Comparison of ENCODE assay signal across 14 cellular contexts in genomic region chr2:230687498-230687897, GRCh38. TPM values are rescaled to one million over a fixed set of nuclear protein-coding genes. Genes with fewer than 3 reads are reported as not detected.
DNase-seq lines count a peak whose midpoint lies in the region; ATAC-seq and TF ChIP-seq lines count a peak whose summit lies in the region.
"Had no signal": no experiment of that assay in that cellular context is flagged by ENCODE, and none has a peak within 500 bp of the region (broad histone marks: within the 10 kb centered on the region; RNA-seq: fewer than 3 reads in every experiment).

No MANE protein-coding gene starts in this region.

- H3K4me2 ChIP-seq in mammary epithelial cell (ENCODE audit: insufficient read depth, low read depth, low read length) = no peak overlapping the region

- intact Hi-C loops in mammary epithelial cell (cut with micrococcal nuclease) = loop anchor here (10.0 kb wide), 1 partner anchor 273 kb away; the partner anchor contains the start of gene SP100
- intact Hi-C loops in body of pancreas (cut with DNase I) = no loop called here

- H3K36me3 ChIP-seq in mammary epithelial cell (ENCODE audit: insufficient read depth, low read length) = no peaks in the 10 kb centered on the region
- H3K36me3 ChIP-seq in mesodermal cell (ENCODE audit: control insufficient read depth, insufficient read depth, low read length) = no peaks in the 10 kb centered on the region
- H3K36me3 ChIP-seq in body of pancreas (replicated peaks in 1 of 2; ENCODE audit: insufficient read depth in 1 of 2, low read depth in 2 of 2) = no peaks in the 10 kb centered on the region
- H3K36me3 ChIP-seq: esophagus squamous epithelium had no signal

- CTCF ChIA-PET in mammary epithelial cell (lab: Charles Lee; ENCODE audit: low non-redundant PET) = no interaction called here

- in situ Hi-C loops in mammary epithelial cell (cut with MboI; ENCODE audit: low sequenced_read_pairs in 2 of 2) = no loop called here

- dilution Hi-C loops in mammary epithelial cell (cut with HindIII; ENCODE audit: low sequenced_read_pairs) = no loop called here

- H3K9me3 ChIP-seq in mammary epithelial cell (replicated peaks; ENCODE audit: insufficient read depth, low read length) (no peaks in the 10 kb centered on the region), mesodermal cell (ENCODE audit: control insufficient read depth, low read length) (no peaks in the 10 kb centered on the region), body of pancreas (no peaks in the 10 kb centered on the region)
- H3K9me3 ChIP-seq: esophagus squamous epithelium had no signal

- H3K27ac ChIP-seq in mammary epithelial cell (ENCODE audit: insufficient read depth, low read depth, low read length) = peak overlapping the region; percentile 17
- H3K27ac ChIP-seq in mesodermal cell (ENCODE audit: low read depth, low read length, severe bottlenecking) = peak overlapping the region; percentile 5
- H3K27ac ChIP-seq in body of pancreas = no peak overlapping the region
- H3K27ac ChIP-seq: esophagus squamous epithelium had no signal

- H3K4me3 ChIP-seq in mammary epithelial cell (replicated peaks in 1 of 3; ENCODE audit: insufficient read depth in 1 of 3, low read depth in 2 of 3, low read length in 3 of 3) = no peak overlapping the region
- H3K4me3 ChIP-seq in mesodermal cell (ENCODE audit: extremely low read depth, insufficient read depth, low read length, poor library complexity, severe bottlenecking) = no peak overlapping the region
- no peak overlapping the region for H3K4me3 ChIP-seq in body of pancreas
- H3K4me3 ChIP-seq: esophagus squamous epithelium had no signal

- no peak for ATAC-seq in body of pancreas

- H3K79me2 ChIP-seq in mammary epithelial cell (ENCODE audit: insufficient read depth, low read length) = no peaks in the 10 kb centered on the region

- BruUV-seq in mammary epithelial cell (replicated peaks; lab: Mats Ljungman, UMichigan) = no TSS peak

- DNase-seq in AG20443 (ENCODE audit: low spot score) = peak; percentile 40
- DNase-seq in LoVo (ENCODE audit: low spot score) = peak; percentile 60
- peak; percentile 68 for DNase-seq in mammary epithelial cell
- DNase-seq in NCI-H446 treated with DMSO at 0.1 percent for 48 hours (lab: John Stamatoyannopoulos, UW) = no peak
- DNase-seq in body of pancreas = no peak
- DNase-seq in Kasumi-1 (lab: John Stamatoyannopoulos, UW) = no peak
- DNase-seq in HPDE6-E6E7 (ENCODE audit: extremely low spot score) = no peak
- DNase-seq: activated T-cell treated with anti-CD3 and anti-CD28 coated beads, Interleukin-2, amount 50 U/mL, for 1 hour; AML-193; esophagus squamous epithelium; GF-D8; NCI-H524 treated with DMSO at 0.1 percent for 48 hours; SHP77 had no signal

- H2AFZ ChIP-seq in mammary epithelial cell (ENCODE audit: low read depth, low read length) = peak overlapping the region; percentile 9

- no peak overlapping the region for H3K9ac ChIP-seq in mammary epithelial cell (ENCODE audit: insufficient read depth, low read length)

- WGBS in mammary epithelial cell (ENCODE audit: low coverage, missing lambda C conversion rate) = 58% methylated on average over 5 of the region's 5 CpGs
- WGBS in mesodermal cell (ENCODE audit: insufficient coverage in 2 of 2), 2 experiments = 76 to 79% methylated on average over 4 to 5 of the region's 5 CpGs
- WGBS in body of pancreas, 2 donors = 59 to 60% methylated on average over 5 of the region's 5 CpGs

- H3K27me3 ChIP-seq in mammary epithelial cell (ENCODE audit: insufficient read depth, low read length) = no peaks in the 10 kb centered on the region
- no peaks in the 10 kb centered on the region for H3K27me3 ChIP-seq in body of pancreas
- H3K27me3 ChIP-seq: esophagus squamous epithelium had no signal

- H3K4me1 ChIP-seq in mammary epithelial cell (ENCODE audit: insufficient read depth, low read length) (peaks cover 60% of the 10 kb centered on the region), mesodermal cell (ENCODE audit: control insufficient read depth, insufficient read depth, low read length, poor library complexity, severe bottlenecking) (peaks cover 33% of the 10 kb centered on the region), body of pancreas (no peaks in the 10 kb centered on the region)

- no peaks in the 10 kb centered on the region for H4K20me1 ChIP-seq in mammary epithelial cell (ENCODE audit: insufficient read depth, low read length)

- TF ChIP-seq POLR2A in body of pancreas (IDR thresholded peaks at IDR 0.05) = no peak

- no peak for TF ChIP-seq CTCF in mammary epithelial cell (conservative IDR thresholded peaks at IDR 0.05 in 1 of 2, IDR thresholded peaks at IDR 0.05 in 1 of 2; ENCODE audit: extremely low read depth in 1 of 2, insufficient read depth in 1 of 2, low read depth in 1 of 2, low read length in 2 of 2)
- TF ChIP-seq CTCF in body of pancreas (IDR thresholded peaks at IDR 0.05) = no peak

RNA-seq across cellular contexts. Expression of gene CAB39, which starts 25.1 kb away (rescaled TPM):
- total RNA-seq in mammary epithelial cell = 100 to 1,000 TPM in 1 of 2 donors, 10 to 100 TPM in 1; 68.3 to 115 TPM
- 55.2 TPM for polyA plus RNA-seq in mammary epithelial cell
- polyA minus RNA-seq in mammary epithelial cell = 149 TPM
- polyA plus RNA-seq in mesodermal cell (2013, experiment 1 of 2) = 49.2 TPM
- polyA plus RNA-seq in mesodermal cell (2013, experiment 2 of 2) = 54.5 TPM
- total RNA-seq in body of pancreas = 10 to 100 TPM; 32.3 to 34.5 TPM

Comparison
In these comparisons a context has a peak if more than half of its experiments do, and no peak if none do; other contexts are left out.
1. DNase-seq: peak in AG20443 (single experiment), LoVo (single experiment) and mammary epithelial cell (single experiment); none in NCI-H446 treated with DMSO at 0.1 percent for 48 hours (single experiment), body of pancreas (0 of 4), Kasumi-1 (0 of 2) and HPDE6-E6E7 (single experiment).
2. H3K27ac ChIP-seq: peak in mammary epithelial cell (single experiment) and mesodermal cell (single experiment); none in body of pancreas (0 of 4).